Comparison of ENCODE assay signal across 18 cellular contexts in the genomic region with DNA sequence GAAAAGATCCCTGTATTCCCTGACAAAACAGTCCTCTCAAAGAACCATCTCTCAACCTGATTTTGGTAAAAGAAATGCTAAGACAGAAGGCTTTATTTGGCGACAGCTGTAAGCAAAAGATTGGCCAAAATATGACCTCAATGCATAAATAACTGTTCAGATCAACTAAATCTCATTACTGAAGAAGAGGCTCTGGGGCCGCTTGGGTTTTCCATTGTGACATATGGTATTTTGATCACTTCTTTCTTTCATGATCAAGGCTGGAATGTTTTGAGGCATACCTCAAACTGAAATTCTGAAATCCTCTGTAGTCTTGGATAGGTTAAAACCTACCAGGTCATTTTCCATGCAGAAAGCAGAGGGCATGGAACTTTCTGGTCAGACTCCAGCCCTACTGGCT.
"Had no signal": no experiment of that assay in that cellular context is flagged by ENCODE, and none has a peak within 500 bp of the region (broad histone marks: within the 10 kb centered on the region; RNA-seq: fewer than 3 reads in every experiment).

No MANE protein-coding gene starts in this region.

- H3K9me3 ChIP-seq: esophagus squamous epithelium, right atrium auricular region had no signal

- H3K27me3 ChIP-seq: esophagus squamous epithelium, right atrium auricular region had no signal

- H3K27ac Mint-ChIP-seq: memory B cell; stimulated activated memory B cell treated with anti-CD40 and anti-IgM and Interleukin-4, amounts not matched to agents 10 μg/mL and 1 μg/mL and 100 μg/mL, for 72 hours had no signal

- ATAC-seq: naive thymus-derived CD8-positive, alpha-beta T cell; stimulated activated memory B cell treated with anti-CD40 and anti-IgM and Interleukin-4, amounts not matched to agents 10 μg/mL and 1 μg/mL and 100 μg/mL, for 72 hours had no signal

- H3K4me1 Mint-ChIP-seq: memory B cell; stimulated activated memory B cell treated with anti-CD40 and anti-IgM and Interleukin-4, amounts not matched to agents 10 μg/mL and 1 μg/mL and 100 μg/mL, for 72 hours had no signal

- H3K27ac ChIP-seq: esophagus squamous epithelium, right atrium auricular region had no signal

- H3K27me3 Mint-ChIP-seq: memory B cell; naive thymus-derived CD8-positive, alpha-beta T cell; stimulated activated memory B cell treated with anti-CD40 and anti-IgM and Interleukin-4, amounts not matched to agents 10 μg/mL and 1 μg/mL and 100 μg/mL, for 72 hours had no signal

- H3K36me3 ChIP-seq: esophagus squamous epithelium, right atrium auricular region had no signal

- H3K4me3 ChIP-seq: esophagus squamous epithelium, right atrium auricular region had no signal

- H3K4me3 Mint-ChIP-seq: memory B cell; naive thymus-derived CD8-positive, alpha-beta T cell; stimulated activated memory B cell treated with anti-CD40 and anti-IgM and Interleukin-4, amounts not matched to agents 10 μg/mL and 1 μg/mL and 100 μg/mL, for 72 hours had no signal

- DNase-seq: activated CD4-positive, alpha-beta T cell treated with anti-CD3 and anti-CD28 coated beads, Interleukin-2, amount 50 U/mL, for 48 hours; activated CD8-positive, alpha-beta memory T cell treated with anti-CD3 and anti-CD28 coated beads, Interleukin-2, amount 50 U/mL, for 48 hours; activated effector memory CD4-positive, alpha-beta T cell treated with Interleukin-2 at 50 U/mL for 16 hours; activated naive CD4-positive, alpha-beta T cell treated with anti-CD3 and anti-CD28 coated beads, Interleukin-2, amount 50 U/mL, for 16 hours; amniotic stem cell; central memory CD4-positive, alpha-beta T cell; cortex of kidney; effector CD8-positive, alpha-beta T cell; esophagus squamous epithelium; foreskin fibroblast; glutamatergic neuron; left ventricle myocardium superior; naive thymus-derived CD8-positive, alpha-beta T cell; stimulated activated CD4-positive, alpha-beta T cell treated with anti-CD3 and anti-CD28 coated beads, Interleukin-2, amount 100 ng/mL, for 48 hours; trophoblast cell had no signal
